ENCODE assay signal across 19 cellular contexts in genomic region chr6:401994-402640, GRCh38. TPM values are rescaled to one million over a fixed set of nuclear protein-coding genes. Genes with fewer than 3 reads are reported as not detected.
DNase-seq lines count a peak whose midpoint lies in the region; ATAC-seq and TF ChIP-seq lines count a peak whose summit lies in the region.
"Had no signal": no experiment of that assay in that cellular context is flagged by ENCODE, and none has a peak within 500 bp of the region (broad histone marks: within the 10 kb centered on the region; RNA-seq: fewer than 3 reads in every experiment).

No MANE protein-coding gene starts in this region.

- CTCF ChIA-PET in activated naive CD4-positive, alpha-beta T cell treated with anti-CD3 and anti-CD28 coated beads, Interleukin-2, amount 10 ng/mL, durations not matched to agents 7 days and 5 days (lab: Charles Lee): interaction anchor here (1.7 to 3.9 kb wide), 3 partner anchors 10 to 213 kb away, joined by 10 to 19 read pairs (median 12); partner anchors contain the start of gene IRF4

- peaks cover 95% of the 10 kb centered on the region for H3K79me2 ChIP-seq in KMS-11 (ENCODE audit: insufficient read depth, low read depth)

- TF ChIP-seq CTCF in KMS-11 (conservative IDR thresholded peaks at IDR 0.05; ENCODE audit: low read depth, low read length) (no peak), ascending aorta (IDR thresholded peaks at IDR 0.05) (no peak)

- 0 out of 2 replicates have a peak overlapping the region, but pooled peaks have one; percentile 8 for H3K4me2 ChIP-seq in KMS-11

- peaks cover 90% of the 10 kb centered on the region for H3K36me3 Mint-ChIP-seq in activated naive CD4-positive, alpha-beta T cell treated with anti-CD3 and anti-CD28 coated beads, Interleukin-2, amount 10 ng/mL, durations not matched to agents 7 days and 5 days
- H3K36me3 Mint-ChIP-seq in activated naive CD4-positive, alpha-beta T cell treated with anti-CD3 and anti-CD28 coated beads, Interleukin-2, amount 50 U/mL, for 72 hours: peaks cover 87 to 100% of the 10 kb centered on the region in 2 donors
- peaks cover 91% of the 10 kb centered on the region for H3K36me3 Mint-ChIP-seq in stimulated activated memory B cell treated with anti-CD40 and anti-IgM and Interleukin-4, amounts not matched to agents 10 μg/mL and 1 μg/mL and 100 μg/mL, for 72 hours

- no peaks in the 10 kb centered on the region for H3K9me3 Mint-ChIP-seq in activated naive CD4-positive, alpha-beta T cell treated with anti-CD3 and anti-CD28 coated beads, Interleukin-2, amount 10 ng/mL, durations not matched to agents 7 days and 5 days
- H3K9me3 Mint-ChIP-seq in activated naive CD4-positive, alpha-beta T cell treated with anti-CD3 and anti-CD28 coated beads, Interleukin-2, amount 50 U/mL, for 72 hours: no peaks in the 10 kb centered on the region
- H3K9me3 Mint-ChIP-seq in stimulated activated memory B cell treated with anti-CD40 and anti-IgM and Interleukin-4, amounts not matched to agents 10 μg/mL and 1 μg/mL and 100 μg/mL, for 72 hours: no peaks in the 10 kb centered on the region

- no peak overlapping the region for H2AFZ ChIP-seq in KMS-11 (ENCODE audit: low read depth)

- H3K27me3 ChIP-seq in KMS-11 (ENCODE audit: insufficient read depth, low read depth): peaks cover 3% of the 10 kb centered on the region; the same call in 1 of the 2 replicates
- no peaks in the 10 kb centered on the region for H3K27me3 ChIP-seq in ascending aorta
- H3K27me3 ChIP-seq: testis had no signal

- intact Hi-C loops in ascending aorta (cut with DNase I): no loop called here

- peaks cover 97% of the 10 kb centered on the region for H3K4me1 Mint-ChIP-seq in activated naive CD4-positive, alpha-beta T cell treated with anti-CD3 and anti-CD28 coated beads, Interleukin-2, amount 10 ng/mL, durations not matched to agents 7 days and 5 days
- H3K4me1 Mint-ChIP-seq in stimulated activated memory B cell treated with anti-CD40 and anti-IgM and Interleukin-4, amounts not matched to agents 10 μg/mL and 1 μg/mL and 100 μg/mL, for 72 hours: peaks cover 85% of the 10 kb centered on the region
- H3K4me1 Mint-ChIP-seq: H9 had no signal

- H3K27me3 Mint-ChIP-seq in activated naive CD4-positive, alpha-beta T cell treated with anti-CD3 and anti-CD28 coated beads, Interleukin-2, amount 10 ng/mL, durations not matched to agents 7 days and 5 days: no peaks in the 10 kb centered on the region
- no peaks in the 10 kb centered on the region for H3K27me3 Mint-ChIP-seq in stimulated activated memory B cell treated with anti-CD40 and anti-IgM and Interleukin-4, amounts not matched to agents 10 μg/mL and 1 μg/mL and 100 μg/mL, for 72 hours

- H3K4me3 ChIP-seq in KMS-11 (IDR thresholded peaks at IDR 0.05; ENCODE audit: insufficient read depth, low read depth, low read length) (no peak overlapping the region), ascending aorta (no peak overlapping the region)
- H3K4me3 ChIP-seq: left ventricle myocardium inferior, spleen, testis had no signal

- H3K4me1 ChIP-seq in KMS-11 (ENCODE audit: low read depth, poor library complexity, severe bottlenecking) (peaks cover 82% of the 10 kb centered on the region), ascending aorta (no peaks in the 10 kb centered on the region)
- H3K4me1 ChIP-seq: testis had no signal

- no peaks in the 10 kb centered on the region for H3K9me3 ChIP-seq in ascending aorta
- H3K9me3 ChIP-seq: spleen, testis had no signal

- no peak for ATAC-seq in activated naive CD4-positive, alpha-beta T cell treated with anti-CD3 and anti-CD28 coated beads, Interleukin-2, amount 50 U/mL, for 72 hours
- no peak for ATAC-seq in stimulated activated memory B cell treated with anti-CD40 and anti-IgM and Interleukin-4, amounts not matched to agents 10 μg/mL and 1 μg/mL and 100 μg/mL, for 72 hours
- no peak for ATAC-seq in GM21526 (IDR thresholded peaks at IDR 0.05; ENCODE audit: low FRiP score, unreplicated experiment)

- H3K36me3 ChIP-seq in KMS-11 (ENCODE audit: insufficient read depth) (peaks cover 61% of the 10 kb centered on the region; the same call in 1 of the 2 replicates), ascending aorta (no peaks in the 10 kb centered on the region)
- H3K36me3 ChIP-seq: left ventricle myocardium inferior had no signal

- H3K4me3 Mint-ChIP-seq in activated naive CD4-positive, alpha-beta T cell treated with anti-CD3 and anti-CD28 coated beads, Interleukin-2, amount 10 ng/mL, durations not matched to agents 7 days and 5 days: peak overlapping the region; percentile 71
- H3K4me3 Mint-ChIP-seq in stimulated activated memory B cell treated with anti-CD40 and anti-IgM and Interleukin-4, amounts not matched to agents 10 μg/mL and 1 μg/mL and 100 μg/mL, for 72 hours: peak overlapping the region; percentile 69
- H3K4me3 Mint-ChIP-seq: H9 had no signal

- H3K9ac ChIP-seq in KMS-11: no peak overlapping the region; the same call in 1 of the 2 replicates

- peaks cover 56% of the 10 kb centered on the region for H4K20me1 ChIP-seq in KMS-11 (ENCODE audit: insufficient read depth)

- peak overlapping the region; percentile 92 for H3K27ac Mint-ChIP-seq in activated naive CD4-positive, alpha-beta T cell treated with anti-CD3 and anti-CD28 coated beads, Interleukin-2, amount 10 ng/mL, durations not matched to agents 7 days and 5 days
- H3K27ac Mint-ChIP-seq in activated naive CD4-positive, alpha-beta T cell treated with anti-CD3 and anti-CD28 coated beads, Interleukin-2, amount 50 U/mL, for 72 hours: peak overlapping the region; percentile 97
- peak overlapping the region; percentile 90 for H3K27ac Mint-ChIP-seq in stimulated activated memory B cell treated with anti-CD40 and anti-IgM and Interleukin-4, amounts not matched to agents 10 μg/mL and 1 μg/mL and 100 μg/mL, for 72 hours
- H3K27ac Mint-ChIP-seq: H9 had no signal

- no peak for DNase-seq in activated naive CD4-positive, alpha-beta T cell treated with anti-CD3 and anti-CD28 coated beads, Interleukin-2, amount 10 ng/mL, durations not matched to agents 7 days and 5 days
- DNase-seq in activated naive CD4-positive, alpha-beta T cell (lab: John Stamatoyannopoulos, UW): no peak
- no peak for DNase-seq in activated naive CD4-positive, alpha-beta T cell treated with anti-CD3 and anti-CD28 coated beads, Interleukin-2, amount 50 U/mL, for 72 hours (ENCODE audit: low spot score in 2 of 2)
- no peak for DNase-seq in ascending aorta (ENCODE audit: low spot score in 2 of 2)
- no peak for DNase-seq in iPS-NIHi7 (ENCODE audit: extremely low spot score)
- DNase-seq: activated effector memory CD4-positive, alpha-beta T cell treated with anti-CD3 and anti-CD28 coated beads, Interleukin-2, amount 50 U/mL, for 16 hours; H9; left ventricle myocardium inferior; NCI-H1092 treated with DMSO at 0.1 percent for 48 hours; NCI-H2081 treated with DMSO at 0.1 percent for 48 hours; NCI-H524; retina; spleen; testis had no signal

- H3K27ac ChIP-seq in KMS-11 (peak overlapping the region; percentile 88; the same call in 1 of the 2 replicates), ascending aorta (no peak overlapping the region)
- H3K27ac ChIP-seq: left ventricle myocardium inferior, RWPE1, testis had no signal

RNA-seq across cellular contexts. Expression of gene IRF4, which starts 10.6 kb away (rescaled TPM):
- total RNA-seq in activated naive CD4-positive, alpha-beta T cell treated with anti-CD3 and anti-CD28 coated beads, Interleukin-2, amount 50 U/mL, for 72 hours: 100 to 1,000 TPM; 334 to 809 TPM
- total RNA-seq in ascending aorta: 1.3 TPM
- total RNA-seq: LHCN-M2 had no signal

Comparison
In these comparisons a context has a peak if more than half of its experiments do, and no peak if none do; other contexts are left out.
1. RNA of gene IRF4, which starts 10.6 kb away (total RNA-seq): 334 to 809 TPM in activated naive CD4-positive, alpha-beta T cell treated with anti-CD3 and anti-CD28 coated beads, Interleukin-2, amount 50 U/mL, for 72 hours; 1.3 TPM in ascending aorta (single experiment); every median in the first group is over 100 times any median in the second.
2. Peak in every context shown above with its lines, with median percentiles within 50 percentile points of each other: H3K27ac Mint-ChIP-seq.